ENCODE assay signal across 9 cellular contexts in genomic region chr17:36936455-36936934, GRCh38. TPM values are rescaled to one million over a fixed set of nuclear protein-coding genes. Genes with fewer than 3 reads are reported as not detected.
A peak's percentile ranks its signal among the peaks of the same experiment; 100 is the strongest.
DNase-seq lines count a peak whose midpoint lies in the region; ATAC-seq and TF ChIP-seq lines count a peak whose summit lies in the region.
"Had no signal": no experiment of that assay in that cellular context is flagged by ENCODE, and none has a peak within 500 bp of the region (broad histone marks: within the 10 kb centered on the region; RNA-seq: fewer than 3 reads in every experiment).

No MANE protein-coding gene starts in this region.

- H3K9me3 ChIP-seq in CD4-positive, alpha-beta T cell (ENCODE audit: control insufficient read depth, low read length), result no peaks in the 10 kb centered on the region
- H3K9me3 ChIP-seq in lower lobe of right lung (no peaks in the 10 kb centered on the region), left lung (no peaks in the 10 kb centered on the region)

- H3K4me3 ChIP-seq in lower lobe of right lung (peak overlapping the region; percentile 29), left lung (peak overlapping the region in 1 of 2 donors; percentile 3)

- no peak overlapping the region for H3K27ac ChIP-seq in CD4-positive, alpha-beta T cell (ENCODE audit: low read depth, low read length)
- H3K27ac ChIP-seq in lower lobe of right lung, result no peak overlapping the region
- no peak overlapping the region for H3K27ac ChIP-seq in left lung

- CTCF ChIA-PET in CD4-positive, alpha-beta T cell (lab: Charles Lee), result no interaction called here

- ATAC-seq in CD4-positive, alpha-beta T cell (ENCODE audit: poor library complexity), result no peak
- ATAC-seq in lower lobe of right lung (no peak), left lung (no peak), HG03354 (IDR thresholded peaks at IDR 0.05; ENCODE audit: poor library complexity, severe bottlenecking, unreplicated experiment) (no peak)

- H3K27me3 ChIP-seq in CD4-positive, alpha-beta T cell (ENCODE audit: control insufficient read depth, insufficient read depth, low read length), result peaks cover 98% of the 10 kb centered on the region
- H3K27me3 ChIP-seq in lower lobe of right lung (ENCODE audit: low read depth) (peaks cover 100% of the 10 kb centered on the region), left lung (peaks cover 100% of the 10 kb centered on the region in 2 donors)

- POLR2A ChIA-PET in CD4-positive, alpha-beta T cell (lab: Charles Lee), result interaction anchor here (0.9 kb wide), 1 partner anchor 12 kb away, joined by 5 read pairs; the partner anchor contains the start of gene AATF

- peaks cover 81% of the 10 kb centered on the region for H3K4me1 Mint-ChIP-seq in CD4-positive, alpha-beta T cell (ENCODE audit: low read depth)
- H3K4me1 Mint-ChIP-seq in activated T-cell treated with anti-CD3 and anti-CD28 coated beads, Interleukin-2, amount 50 U/mL, for 24 hours (ENCODE audit: low read depth), result peaks cover 80% of the 10 kb centered on the region

- no peak for TF ChIP-seq CTCF in CD4-positive, alpha-beta T cell (IDR thresholded peaks at IDR 0.05)
- TF ChIP-seq CTCF in lower lobe of right lung (IDR thresholded peaks at IDR 0.05) (no peak), left lung (IDR thresholded peaks at IDR 0.05) (no peak)

- H3K9me3 Mint-ChIP-seq in CD4-positive, alpha-beta T cell, result no peaks in the 10 kb centered on the region
- H3K9me3 Mint-ChIP-seq in activated T-cell treated with anti-CD3 and anti-CD28 coated beads, Interleukin-2, amount 50 U/mL, for 24 hours, result no peaks in the 10 kb centered on the region

- no peaks in the 10 kb centered on the region for H3K36me3 Mint-ChIP-seq in CD4-positive, alpha-beta T cell (ENCODE audit: low read depth)
- no peaks in the 10 kb centered on the region for H3K36me3 Mint-ChIP-seq in activated T-cell treated with anti-CD3 and anti-CD28 coated beads, Interleukin-2, amount 50 U/mL, for 24 hours (ENCODE audit: low read depth)

- peak overlapping the region; percentile 77 for H3K4me3 Mint-ChIP-seq in CD4-positive, alpha-beta T cell
- H3K4me3 Mint-ChIP-seq in activated T-cell treated with anti-CD3 and anti-CD28 coated beads, Interleukin-2, amount 50 U/mL, for 24 hours, result peak overlapping the region; percentile 66

- intact Hi-C loops in CD4-positive, alpha-beta T cell (cut with DNase I, micrococcal nuclease), result no loop called here
- intact Hi-C loops in lower lobe of right lung (cut with DNase I), result no loop called here
- intact Hi-C loops in left lung (cut with DNase I), result no loop called here

- H3K27me3 Mint-ChIP-seq in CD4-positive, alpha-beta T cell, result peaks cover 97% of the 10 kb centered on the region
- peaks cover 97% of the 10 kb centered on the region for H3K27me3 Mint-ChIP-seq in activated T-cell treated with anti-CD3 and anti-CD28 coated beads, Interleukin-2, amount 50 U/mL, for 24 hours

- no peak for DNase-seq in CD4-positive, alpha-beta T cell
- peak; percentile 88 for DNase-seq in HK-2 (ENCODE audit: unreplicated experiment)
- DNase-seq in activated T-cell treated with anti-CD3 and anti-CD28 coated beads, Interleukin-2, amount 50 U/mL, for 24 hours, result no peak
- no peak for DNase-seq in lower lobe of right lung
- DNase-seq in left lung, result no peak
- no peak for DNase-seq in T-helper 9 cell
- DNase-seq in stimulated activated CD4-positive, alpha-beta T cell treated with anti-CD3 and anti-CD28 coated beads, Interleukin-4, amount 100 ng/mL, for 1 hour, result no peak

- H3K36me3 ChIP-seq in lower lobe of right lung, result no peaks in the 10 kb centered on the region
- no peaks in the 10 kb centered on the region for H3K36me3 ChIP-seq in left lung

- H3K27ac Mint-ChIP-seq in CD4-positive, alpha-beta T cell, result no peak overlapping the region
- H3K27ac Mint-ChIP-seq in activated T-cell treated with anti-CD3 and anti-CD28 coated beads, Interleukin-2, amount 50 U/mL, for 24 hours, result peak overlapping the region; percentile 26

- H3K4me1 ChIP-seq in lower lobe of right lung (peaks cover 73% of the 10 kb centered on the region), left lung (peaks cover 10 to 70% of the 10 kb centered on the region in 2 donors)

RNA-seq across cellular contexts. Expression of gene LHX1, which starts 0.8 kb away (rescaled TPM):
- total RNA-seq in CD4-positive, alpha-beta T cell, result not detected
- not detected for total RNA-seq in lower lobe of right lung
- not detected for total RNA-seq in left lung
- total RNA-seq: fibroblast of lung had no signal

RNA-seq across cellular contexts. Expression of gene AATF, which starts 12.3 kb away (rescaled TPM):
- total RNA-seq in CD4-positive, alpha-beta T cell, result 10 to 100 TPM; 40.3 to 40.8 TPM
- 39.6 TPM for total RNA-seq in lower lobe of right lung
- 10 to 100 TPM; 31.6 to 41.3 TPM for total RNA-seq in left lung
